ENCODE assay signal across 7 cellular contexts in genomic region chr2:115165529-115166109, GRCh38.
DNase-seq lines count a peak whose midpoint lies in the region; ATAC-seq, FAIRE-seq and TF ChIP-seq lines count a peak whose summit lies in the region.

No MANE protein-coding gene starts in this region.

- H3K4me3 Mint-ChIP-seq in CD8-positive, alpha-beta T cell, result no peak overlapping the region

- intact Hi-C loops in CD8-positive, alpha-beta T cell (cut with DNase I, micrococcal nuclease), result no loop called here

- no peak overlapping the region for H3K4me3 ChIP-seq in CD8-positive, alpha-beta T cell (ENCODE audit: low read depth, low read length)

- H3K27me3 ChIP-seq in CD8-positive, alpha-beta T cell (ENCODE audit: insufficient read depth, low read length), result no peaks in the 10 kb centered on the region

- DNase-seq in M059J (ENCODE audit: low read depth) (peak; percentile 17), SW 1271 (lab: John Stamatoyannopoulos, UW) (peak; percentile 2 to 37), T-helper 1 cell (no peak)
- no peak for DNase-seq in CD8-positive, alpha-beta T cell

- H3K4me1 ChIP-seq in CD8-positive, alpha-beta T cell (ENCODE audit: insufficient read depth, low read length), result no peaks in the 10 kb centered on the region

- no peak overlapping the region for H3K27ac ChIP-seq in CD8-positive, alpha-beta T cell (ENCODE audit: low read depth, low read length)

- CTCF ChIA-PET in CD8-positive, alpha-beta T cell (lab: Charles Lee), result no interaction called here

- peaks cover 20% of the 10 kb centered on the region for H3K27me3 Mint-ChIP-seq in CD8-positive, alpha-beta T cell (ENCODE audit: low read depth)

- no peak for ATAC-seq in CD8-positive, alpha-beta T cell
- ATAC-seq in HG03520 (IDR thresholded peaks at IDR 0.05; ENCODE audit: unreplicated experiment), result no peak

- H3K4me1 Mint-ChIP-seq in CD8-positive, alpha-beta T cell (ENCODE audit: low read depth), result peaks cover 4% of the 10 kb centered on the region

- H3K36me3 ChIP-seq in CD8-positive, alpha-beta T cell (ENCODE audit: insufficient read depth, low read length), result no peaks in the 10 kb centered on the region

- peaks cover 4% of the 10 kb centered on the region for H3K9me3 Mint-ChIP-seq in CD8-positive, alpha-beta T cell

- no peaks in the 10 kb centered on the region for H3K9me3 ChIP-seq in CD8-positive, alpha-beta T cell (ENCODE audit: low read length)

- TF ChIP-seq CTCF in GM12874 (IDR thresholded peaks at IDR 0.05; ENCODE audit: insufficient read depth, low read depth, low read length), result peak; percentile 29; the same call in 1 of the 2 replicates
- no peak for TF ChIP-seq CTCF in CD8-positive, alpha-beta T cell (IDR thresholded peaks at IDR 0.05)

- no peak overlapping the region for H3K27ac Mint-ChIP-seq in CD8-positive, alpha-beta T cell

- no peaks in the 10 kb centered on the region for H3K36me3 Mint-ChIP-seq in CD8-positive, alpha-beta T cell

- FAIRE-seq in islet of Langerhans (lab: Jason Lieb, UNC), result peak; percentile 97

- POLR2A ChIA-PET in CD8-positive, alpha-beta T cell (lab: Charles Lee), result no interaction called here

Comparison
In these comparisons a context has a peak if more than half of its experiments do, and no peak if none do; other contexts are left out.
1. DNase-seq: peak in M059J (single experiment) and SW 1271 (2 of 2); none in CD8-positive, alpha-beta T cell (0 of 7) and T-helper 1 cell (0 of 5).